8 cellular contexts compared by ENCODE assay signal in the genomic region with DNA sequence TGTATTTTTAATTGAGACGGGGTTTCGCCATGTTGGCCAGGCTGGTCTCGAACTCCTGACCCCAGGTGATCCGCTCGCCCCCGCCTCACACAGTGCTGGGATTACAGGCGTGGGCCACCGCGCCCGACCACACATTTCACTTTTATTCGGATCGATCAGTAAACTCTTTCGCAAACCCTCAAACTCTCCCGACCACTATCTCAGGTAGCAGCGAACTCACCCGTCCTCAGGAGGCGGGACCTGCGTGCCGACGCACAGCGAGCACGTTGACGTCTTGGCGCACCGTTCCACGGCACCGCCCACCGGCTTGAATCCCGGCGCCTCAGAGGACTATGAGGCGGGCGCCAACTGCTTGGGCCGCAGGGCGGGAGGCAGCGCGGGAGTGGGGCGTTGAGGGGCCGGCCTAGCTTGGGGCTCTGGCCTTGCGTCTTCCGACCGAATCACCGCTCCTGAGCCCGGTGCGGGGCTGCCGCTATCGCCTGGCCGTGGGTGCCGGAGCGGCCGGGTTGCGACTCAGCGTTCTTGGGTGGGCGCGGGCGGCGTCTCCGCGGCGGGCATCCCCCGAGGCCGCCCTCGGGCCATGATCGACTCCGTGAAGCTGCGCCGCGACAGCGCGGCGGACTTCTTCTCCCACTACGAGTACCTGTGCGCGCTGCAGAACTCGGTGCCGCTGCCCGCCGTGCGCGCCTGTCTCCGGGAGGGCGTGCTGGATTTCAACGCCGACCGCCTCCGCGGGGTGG. TPM values are rescaled to one million over a fixed set of nuclear protein-coding genes. Genes with fewer than 3 reads are reported as not detected.
DNase-seq lines count a peak whose midpoint lies in the region; ATAC-seq and TF ChIP-seq lines count a peak whose summit lies in the region.

A gene with protein sequence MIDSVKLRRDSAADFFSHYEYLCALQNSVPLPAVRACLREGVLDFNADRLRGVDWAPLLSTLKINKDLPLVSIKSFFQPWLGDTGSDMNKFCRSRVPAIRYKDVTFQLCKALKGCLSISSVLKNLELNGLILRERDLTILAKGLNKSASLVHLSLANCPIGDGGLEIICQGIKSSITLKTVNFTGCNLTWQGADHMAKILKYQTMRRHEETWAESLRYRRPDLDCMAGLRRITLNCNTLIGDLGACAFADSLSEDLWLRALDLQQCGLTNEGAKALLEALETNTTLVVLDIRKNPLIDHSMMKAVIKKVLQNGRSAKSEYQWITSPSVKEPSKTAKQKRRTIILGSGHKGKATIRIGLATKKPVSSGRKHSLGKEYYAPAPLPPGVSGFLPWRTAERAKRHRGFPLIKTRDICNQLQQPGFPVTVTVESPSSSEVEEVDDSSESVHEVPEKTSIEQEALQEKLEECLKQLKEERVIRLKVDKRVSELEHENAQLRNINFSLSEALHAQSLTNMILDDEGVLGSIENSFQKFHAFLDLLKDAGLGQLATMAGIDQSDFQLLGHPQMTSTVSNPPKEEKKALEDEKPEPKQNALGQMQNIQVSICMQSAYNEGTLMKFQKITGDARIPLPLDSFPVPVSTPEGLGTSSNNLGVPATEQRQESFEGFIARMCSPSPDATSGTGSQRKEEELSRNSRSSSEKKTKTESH (plus strand): TSS at position 305 of the 740 bp plus-strand sequence. CDS start 276 bp downstream, at position 581.

- H3K27me3 ChIP-seq in hepatocyte, result no peaks in the 10 kb centered on the region

- peak within 1 kb of the TSS; percentile 86 for H3K4me2 ChIP-seq in hepatocyte

- DNase-seq in NCI-H2029 (lab: John Stamatoyannopoulos, UW) (peak; percentile 94), T1000 (lab: John Stamatoyannopoulos, UW) (peak; percentile 84), astrocyte of the hippocampus (ENCODE audit: low read depth, low spot score) (peak; percentile 98), hepatocyte (ENCODE audit: low spot score) (peak; percentile 97), renal cortical epithelial cell (ENCODE audit: low read depth) (peak; percentile 81), cortex of kidney (lab: John Stamatoyannopoulos, UW) (no peak)

- peak within 1 kb of the TSS; percentile 93 for H3K27ac ChIP-seq in hepatocyte

- ATAC-seq in GM18508 (IDR thresholded peaks at IDR 0.05; ENCODE audit: insufficient read depth, unreplicated experiment) (peak; percentile 96), HG02970 (IDR thresholded peaks at IDR 0.05; ENCODE audit: low FRiP score, unreplicated experiment) (peak; percentile 99)

- H3K79me2 ChIP-seq in hepatocyte, result peaks cover 13% of the 10 kb centered on the region

- peak within 1 kb of the TSS; percentile 68 for H3K4me3 ChIP-seq in hepatocyte

- peaks cover 6% of the 10 kb centered on the region for H3K4me1 ChIP-seq in hepatocyte (ENCODE audit: insufficient read depth)

- no peaks in the 10 kb centered on the region for H3K9me3 ChIP-seq in hepatocyte (ENCODE audit: low read depth)

- H3K9me2 ChIP-seq in hepatocyte (replicated peaks; ENCODE audit: insufficient read depth), result no peaks in the 10 kb centered on the region

- 2% methylated on average over 86 of the region's 86 CpGs for WGBS in hepatocyte (ENCODE audit: low lambda C conversion rate, missing lambda C conversion rate)

- no peaks in the 10 kb centered on the region for H3K36me3 ChIP-seq in hepatocyte (replicated peaks; ENCODE audit: insufficient read depth, low read depth)

- H4K20me1 ChIP-seq in hepatocyte (ENCODE audit: insufficient read depth, poor library complexity, severe bottlenecking), result no peaks in the 10 kb centered on the region

- no peak for TF ChIP-seq CTCF in hepatocyte (IDR thresholded peaks at IDR 0.05; ENCODE audit: poor library complexity)

- H2AFZ ChIP-seq in hepatocyte, result peak within 1 kb of the TSS; percentile 90

RNA-seq across cellular contexts. Expression of the gene that starts here (rescaled TPM):
- total RNA-seq in hepatocyte (14.7 and 17.2 TPM in 2 replicates), renal cortical epithelial cell (11.0 and 16.7 TPM in 2 replicates)
- 8.1 and 8.2 TPM in 2 replicates for polyA plus RNA-seq in hepatocyte
